ENCODE assay signal across 16 cellular contexts in the genomic region with DNA sequence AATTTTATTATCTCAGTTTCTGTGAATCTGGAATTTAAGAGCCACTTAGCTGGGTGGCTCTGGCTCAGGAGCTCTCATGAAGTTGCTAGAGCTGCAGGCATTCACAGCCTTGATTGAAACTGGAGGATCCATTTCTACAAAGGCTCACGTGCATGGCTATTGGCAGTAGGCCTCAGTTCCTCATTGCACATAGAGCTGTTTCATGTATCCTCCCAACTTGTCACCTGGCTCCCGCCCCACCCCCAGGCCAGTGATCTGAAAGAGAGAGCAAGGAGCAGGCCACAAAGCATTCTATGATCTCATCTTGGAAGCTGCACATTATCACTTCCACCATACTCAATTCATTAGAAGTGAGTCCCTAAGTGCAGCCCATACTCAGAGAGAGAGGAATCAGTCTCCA. TPM values are rescaled to one million over a fixed set of nuclear protein-coding genes. Genes with fewer than 3 reads are reported as not detected.
DNase-seq lines count a peak whose midpoint lies in the region; ATAC-seq and TF ChIP-seq lines count a peak whose summit lies in the region.
"Had no signal": no experiment of that assay in that cellular context is flagged by ENCODE, and none has a peak within 500 bp of the region (broad histone marks: within the 10 kb centered on the region; RNA-seq: fewer than 3 reads in every experiment).

No MANE protein-coding gene starts in this region.

- peaks cover 15% of the 10 kb centered on the region for H3K4me1 ChIP-seq in RWPE2 (ENCODE audit: insufficient read depth, poor library complexity, severe bottlenecking)

- no peaks in the 10 kb centered on the region for H3K27me3 Mint-ChIP-seq in glutamatergic neuron (ENCODE audit: unreplicated experiment)
- H3K27me3 Mint-ChIP-seq in Calu3 (ENCODE audit: unreplicated experiment) = no peaks in the 10 kb centered on the region

- H3K4me1 Mint-ChIP-seq in glutamatergic neuron (ENCODE audit: low read depth, unreplicated experiment) (no peaks in the 10 kb centered on the region), Calu3 (ENCODE audit: low read depth, unreplicated experiment) (peaks cover 9% of the 10 kb centered on the region)

- H3K9me3 ChIP-seq in RWPE2 (ENCODE audit: severe bottlenecking) = no peaks in the 10 kb centered on the region
- H3K9me3 ChIP-seq: left ventricle myocardium inferior had no signal

- H3K4me3 ChIP-seq in RWPE2 (ENCODE audit: severe bottlenecking) = no peak overlapping the region
- H3K4me3 ChIP-seq: left ventricle myocardium inferior had no signal

- no peaks in the 10 kb centered on the region for H3K36me3 ChIP-seq in RWPE2 (ENCODE audit: low read depth)
- H3K36me3 ChIP-seq: left ventricle myocardium inferior had no signal

- no peaks in the 10 kb centered on the region for H3K27me3 ChIP-seq in RWPE2 (ENCODE audit: insufficient read depth, poor library complexity, severe bottlenecking)

- intact Hi-C loops in left ventricle myocardium superior (cut with micrococcal nuclease) = no loop called here
- intact Hi-C loops in left cardiac atrium (cut with DNase I) = no loop called here
- intact Hi-C loops in Calu3 (cut with micrococcal nuclease; ENCODE audit: unreplicated experiment) = no loop called here

- BruUV-seq in Calu3 (replicated peaks; lab: Mats Ljungman, UMichigan) = no TSS peak

- H3K36me3 Mint-ChIP-seq in glutamatergic neuron (ENCODE audit: unreplicated experiment) = no peaks in the 10 kb centered on the region
- no peaks in the 10 kb centered on the region for H3K36me3 Mint-ChIP-seq in Calu3 (ENCODE audit: insufficient read depth, unreplicated experiment)

- H3K27ac ChIP-seq in RWPE2 (ENCODE audit: poor library complexity, severe bottlenecking) = peak overlapping the region; percentile 33
- H3K27ac ChIP-seq: left ventricle myocardium inferior, VCaP had no signal

- peak; percentile 46 for DNase-seq in left ventricle myocardium superior
- DNase-seq in left cardiac atrium = no peak
- no peak for DNase-seq in RWPE2 (ENCODE audit: low spot score)
- no peak for DNase-seq in glutamatergic neuron
- DNase-seq in T1000 (lab: John Stamatoyannopoulos, UW) = no peak
- no peak for DNase-seq in Calu3
- DNase-seq: activated T-cell treated with anti-CD3 and anti-CD28 coated beads, Interleukin-2, amount 50 U/mL, for 72 hours; DMS 273 treated with DMSO at 0.1 percent for 48 hours; effector CD8-positive, alpha-beta T cell; GOT3; head of caudate nucleus; left ventricle myocardium inferior; SHP77 had no signal

- no peak overlapping the region for H3K4me3 Mint-ChIP-seq in glutamatergic neuron (ENCODE audit: unreplicated experiment)
- no peak overlapping the region for H3K4me3 Mint-ChIP-seq in Calu3 (ENCODE audit: low read depth, unreplicated experiment)
- H3K4me3 Mint-ChIP-seq: activated T-cell treated with anti-CD3 and anti-CD28 coated beads, Interleukin-2, amount 50 U/mL, for 72 hours had no signal

- CTCF ChIA-PET in Calu3 (lab: Charles Lee) = no interaction called here

- peak; percentile 82 for ATAC-seq in left ventricle myocardium superior
- ATAC-seq in left cardiac atrium = no peak
- peak; percentile 54 for ATAC-seq in HG03378 (IDR thresholded peaks at IDR 0.05; ENCODE audit: unreplicated experiment)
- ATAC-seq in RWPE2 (ENCODE audit: low read depth) = no peak
- no peak for ATAC-seq in HG03439 (IDR thresholded peaks at IDR 0.05; ENCODE audit: unreplicated experiment)
- ATAC-seq: activated T-cell treated with anti-CD3 and anti-CD28 coated beads, Interleukin-2, amount 50 U/mL, for 72 hours had no signal

- no peak for TF ChIP-seq CTCF in RWPE2 (IDR thresholded peaks at IDR 0.05; ENCODE audit: poor library complexity, severe bottlenecking)
- TF ChIP-seq CTCF in glutamatergic neuron (IDR thresholded peaks at IDR 0.05; ENCODE audit: partially characterized antibody, unreplicated experiment) = no peak
- TF ChIP-seq CTCF in Calu3 (IDR thresholded peaks at IDR 0.05; ENCODE audit: unreplicated experiment) = no peak

- H3K27ac Mint-ChIP-seq in glutamatergic neuron (ENCODE audit: unreplicated experiment) (no peak overlapping the region), Calu3 (ENCODE audit: unreplicated experiment) (no peak overlapping the region)
- H3K27ac Mint-ChIP-seq: activated T-cell treated with anti-CD3 and anti-CD28 coated beads, Interleukin-2, amount 50 U/mL, for 72 hours had no signal

- H3K9me3 Mint-ChIP-seq in glutamatergic neuron (ENCODE audit: unreplicated experiment) (peaks cover 2% of the 10 kb centered on the region), Calu3 (ENCODE audit: low read depth, unreplicated experiment) (no peaks in the 10 kb centered on the region)
- H3K9me3 Mint-ChIP-seq: activated T-cell treated with anti-CD3 and anti-CD28 coated beads, Interleukin-2, amount 50 U/mL, for 72 hours had no signal

RNA-seq across cellular contexts. Expression of a gene that starts 18.5 kb away (rescaled TPM):
- total RNA-seq in left ventricle myocardium superior (10.2 TPM), left cardiac atrium (10 to 100 TPM in 1 of 2 donors, 1 to 10 TPM in 1; 9.6 to 13.6 TPM), glutamatergic neuron (ENCODE audit: unreplicated experiment) (21.0 TPM), Calu3 (2022) (23.3 and 30.8 TPM in 2 replicates)

Comparison
In these comparisons a context has a peak if more than half of its experiments do, and no peak if none do; other contexts are left out.
1. ATAC-seq: peak in left ventricle myocardium superior (single experiment) and HG03378 (single experiment); none in left cardiac atrium (0 of 2), RWPE2 (single experiment) and HG03439 (single experiment).